ENCODE assay signal across 17 cellular contexts in genomic region chr14:101027291-101027690, GRCh38.
DNase-seq lines count a peak whose midpoint lies in the region; ATAC-seq and TF ChIP-seq lines count a peak whose summit lies in the region.
"Had no signal": no experiment of that assay in that cellular context is flagged by ENCODE, and none has a peak within 500 bp of the region (broad histone marks: within the 10 kb centered on the region; RNA-seq: fewer than 3 reads in every experiment).

No MANE protein-coding gene starts in this region.

- peaks cover 2% of the 10 kb centered on the region for H3K9me3 Mint-ChIP-seq in chondrocyte (ENCODE audit: low read depth)
- H3K9me3 Mint-ChIP-seq: CD4-positive, alpha-beta memory T cell had no signal

- no peak for ATAC-seq in right cardiac atrium
- no peak for ATAC-seq in upper lobe of right lung
- ATAC-seq in HG03175 (IDR thresholded peaks at IDR 0.05; ENCODE audit: unreplicated experiment) = no peak
- ATAC-seq: GM23338 had no signal

- H3K27me3 ChIP-seq in right cardiac atrium (ENCODE audit: control insufficient read depth, insufficient read depth) (no peaks in the 10 kb centered on the region), upper lobe of right lung (no peaks in the 10 kb centered on the region)
- H3K27me3 ChIP-seq: BLaER1 had no signal

- no peaks in the 10 kb centered on the region for H3K36me3 ChIP-seq in upper lobe of right lung
- H3K36me3 ChIP-seq: BLaER1 had no signal

- H3K27ac ChIP-seq in right cardiac atrium (ENCODE audit: low read length) = no peak overlapping the region
- no peak overlapping the region for H3K27ac ChIP-seq in upper lobe of right lung
- H3K27ac ChIP-seq: BLaER1, HL-60 had no signal

- H3K4me3 ChIP-seq in right cardiac atrium (ENCODE audit: low read length) = no peak overlapping the region
- H3K4me3 ChIP-seq in upper lobe of right lung = no peak overlapping the region
- H3K4me3 ChIP-seq: BLaER1, GM23338 had no signal

- no peaks in the 10 kb centered on the region for H3K27me3 Mint-ChIP-seq in chondrocyte (ENCODE audit: low read depth)

- TF ChIP-seq CTCF in chondrocyte (IDR thresholded peaks at IDR 0.05) (no peak), upper lobe of right lung (IDR thresholded peaks at IDR 0.05) (no peak)

- H3K4me1 ChIP-seq in right cardiac atrium (ENCODE audit: control insufficient read depth, insufficient read depth, low read length) (no peaks in the 10 kb centered on the region), upper lobe of right lung (no peaks in the 10 kb centered on the region)
- H3K4me1 ChIP-seq: BLaER1 had no signal

- H3K9me3 ChIP-seq in right cardiac atrium (ENCODE audit: control insufficient read depth, low read length) (no peaks in the 10 kb centered on the region), upper lobe of right lung (no peaks in the 10 kb centered on the region)

- H3K4me1 Mint-ChIP-seq in chondrocyte (ENCODE audit: low read depth) = no peaks in the 10 kb centered on the region
- H3K4me1 Mint-ChIP-seq: CD14-positive monocyte; CD4-positive, alpha-beta memory T cell; GM23338 had no signal

- no peak overlapping the region for H3K4me3 Mint-ChIP-seq in chondrocyte (ENCODE audit: unreplicated experiment)
- H3K4me3 Mint-ChIP-seq: CD14-positive monocyte; CD4-positive, alpha-beta memory T cell; GM23338 had no signal

- no peak overlapping the region for H3K27ac Mint-ChIP-seq in chondrocyte (ENCODE audit: unreplicated experiment)
- H3K27ac Mint-ChIP-seq: CD4-positive, alpha-beta memory T cell; GM23338 had no signal

- DNase-seq in cardiac septum (ENCODE audit: low spot score) (peak; percentile 64), right cardiac atrium (no peak), chondrocyte (ENCODE audit: low spot score) (peak; percentile 11), posterior vena cava (ENCODE audit: low spot score) (peak; percentile 61), upper lobe of right lung (peak; percentile 16), DMS79 (lab: John Stamatoyannopoulos, UW) (no peak)
- DNase-seq: 8988T; CD4-positive, alpha-beta memory T cell; DMS153; DMS79 treated with DMSO at 0.1 percent for 48 hours; GF-D8; HCEC 1CT had no signal

- no peaks in the 10 kb centered on the region for H3K36me3 Mint-ChIP-seq in chondrocyte (ENCODE audit: low read depth)
- H3K36me3 Mint-ChIP-seq: CD14-positive monocyte; CD4-positive, alpha-beta memory T cell had no signal

- WGBS in right cardiac atrium = 87% methylated on average over 10 of the region's 10 CpGs

- intact Hi-C loops in cardiac septum (cut with DNase I) = no loop called here
- intact Hi-C loops in right cardiac atrium (cut with DNase I) = no loop called here
- intact Hi-C loops in posterior vena cava (cut with DNase I) = no loop called here
- intact Hi-C loops in upper lobe of right lung (cut with DNase I) = no loop called here

Comparison
In these comparisons a context has a peak if more than half of its experiments do, and no peak if none do; other contexts are left out.
1. DNase-seq: peak in cardiac septum (single experiment), chondrocyte (single experiment), posterior vena cava (single experiment) and upper lobe of right lung (single experiment); none in right cardiac atrium (0 of 3) and DMS79 (single experiment).